ENCODE assay signal across 1 cellular context in the genomic region with DNA sequence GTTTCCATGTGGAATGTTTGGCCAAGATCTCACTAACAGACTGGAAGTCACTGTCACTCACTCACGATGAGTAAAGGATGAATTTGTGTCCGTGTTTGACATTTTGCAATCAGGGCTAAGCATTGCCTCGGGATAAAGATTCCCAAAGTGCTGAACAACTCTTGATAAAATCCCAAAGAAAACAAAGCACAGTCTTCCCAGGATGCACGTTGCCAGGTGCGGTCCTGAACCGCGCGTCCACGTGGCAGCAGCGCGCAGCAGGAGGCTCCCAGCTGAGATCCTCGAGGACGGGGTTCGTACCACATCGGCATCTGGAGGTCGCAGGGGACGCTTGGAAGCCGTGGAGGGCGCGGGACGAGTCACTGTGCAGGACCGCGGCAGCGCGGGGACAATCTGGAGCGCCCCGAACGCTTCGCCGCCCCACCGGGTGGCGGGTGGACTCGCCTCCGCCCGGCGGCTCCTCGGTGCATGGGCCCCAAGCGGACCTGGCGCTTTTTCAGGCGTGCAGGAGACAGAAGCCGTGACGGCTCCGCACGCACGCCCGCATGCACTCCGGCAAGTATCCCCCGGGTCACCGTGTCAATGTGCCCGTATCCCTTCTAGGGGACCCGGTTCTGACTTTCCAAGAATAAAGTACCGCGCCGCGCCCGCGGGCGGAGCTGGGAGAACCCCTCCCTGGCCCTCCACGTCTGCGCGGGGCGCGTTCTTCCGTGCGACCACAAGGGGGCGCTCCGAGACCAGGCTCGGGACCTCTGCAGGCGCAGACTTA.
TF ChIP-seq lines count a peak whose summit lies in the region.

No MANE protein-coding gene starts in this region.

TF ChIP-seq in HepG2, 621 proteins besides CTCF, POLR2A, EP300 and RAD21 (continued from another document and continues in another):
- TF ChIP-seq, protein P1, sequence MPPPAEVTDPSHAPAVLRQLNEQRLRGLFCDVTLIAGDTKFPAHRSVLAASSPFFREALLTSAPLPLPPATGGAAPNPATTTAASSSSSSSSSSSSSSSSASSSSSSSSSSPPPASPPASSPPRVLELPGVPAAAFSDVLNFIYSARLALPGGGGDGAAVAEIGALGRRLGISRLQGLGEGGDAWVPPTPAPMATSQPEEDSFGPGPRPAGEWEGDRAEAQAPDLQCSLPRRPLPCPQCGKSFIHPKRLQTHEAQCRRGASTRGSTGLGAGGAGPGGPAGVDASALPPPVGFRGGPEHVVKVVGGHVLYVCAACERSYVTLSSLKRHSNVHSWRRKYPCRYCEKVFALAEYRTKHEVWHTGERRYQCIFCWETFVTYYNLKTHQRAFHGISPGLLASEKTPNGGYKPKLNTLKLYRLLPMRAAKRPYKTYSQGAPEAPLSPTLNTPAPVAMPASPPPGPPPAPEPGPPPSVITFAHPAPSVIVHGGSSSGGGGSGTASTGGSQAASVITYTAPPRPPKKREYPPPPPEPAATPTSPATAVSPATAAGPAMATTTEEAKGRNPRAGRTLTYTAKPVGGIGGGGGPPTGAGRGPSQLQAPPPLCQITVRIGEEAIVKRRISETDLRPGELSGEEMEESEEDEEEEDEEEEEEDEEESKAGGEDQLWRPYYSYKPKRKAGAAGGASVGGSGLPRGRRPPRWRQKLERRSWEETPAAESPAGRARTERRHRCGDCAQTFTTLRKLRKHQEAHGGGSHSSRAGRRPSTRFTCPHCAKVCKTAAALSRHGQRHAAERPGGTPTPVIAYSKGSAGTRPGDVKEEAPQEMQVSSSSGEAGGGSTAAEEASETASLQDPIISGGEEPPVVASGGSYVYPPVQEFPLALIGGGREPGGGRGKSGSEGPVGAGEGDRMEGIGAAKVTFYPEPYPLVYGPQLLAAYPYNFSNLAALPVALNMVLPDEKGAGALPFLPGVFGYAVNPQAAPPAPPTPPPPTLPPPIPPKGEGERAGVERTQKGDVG (CRISPR knock-in tag; IDR thresholded peaks at IDR 0.05; ENCODE audit: borderline replicate concordance), result peak; percentile 88; the same call in 1 of the 2 replicates
- TF ChIP-seq, protein P2, sequence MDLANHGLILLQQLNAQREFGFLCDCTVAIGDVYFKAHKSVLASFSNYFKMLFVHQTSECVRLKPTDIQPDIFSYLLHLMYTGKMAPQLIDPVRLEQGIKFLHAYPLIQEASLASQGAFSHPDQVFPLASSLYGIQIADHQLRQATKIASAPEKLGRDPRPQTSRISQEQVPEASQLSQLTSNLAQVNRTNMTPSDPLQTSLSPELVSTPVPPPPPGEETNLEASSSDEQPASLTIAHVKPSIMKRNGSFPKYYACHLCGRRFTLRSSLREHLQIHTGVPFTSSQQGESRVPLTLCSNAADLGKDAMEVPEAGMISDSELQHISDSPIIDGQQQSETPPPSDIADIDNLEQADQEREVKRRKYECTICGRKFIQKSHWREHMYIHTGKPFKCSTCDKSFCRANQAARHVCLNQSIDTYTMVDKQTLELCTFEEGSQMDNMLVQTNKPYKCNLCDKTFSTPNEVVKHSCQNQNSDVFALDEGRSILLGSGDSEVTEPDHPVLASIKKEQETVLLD (CRISPR knock-in tag; IDR thresholded peaks at IDR 0.05; ENCODE audit: low read depth), result peak; percentile 69
- TF ChIP-seq, protein P3, sequence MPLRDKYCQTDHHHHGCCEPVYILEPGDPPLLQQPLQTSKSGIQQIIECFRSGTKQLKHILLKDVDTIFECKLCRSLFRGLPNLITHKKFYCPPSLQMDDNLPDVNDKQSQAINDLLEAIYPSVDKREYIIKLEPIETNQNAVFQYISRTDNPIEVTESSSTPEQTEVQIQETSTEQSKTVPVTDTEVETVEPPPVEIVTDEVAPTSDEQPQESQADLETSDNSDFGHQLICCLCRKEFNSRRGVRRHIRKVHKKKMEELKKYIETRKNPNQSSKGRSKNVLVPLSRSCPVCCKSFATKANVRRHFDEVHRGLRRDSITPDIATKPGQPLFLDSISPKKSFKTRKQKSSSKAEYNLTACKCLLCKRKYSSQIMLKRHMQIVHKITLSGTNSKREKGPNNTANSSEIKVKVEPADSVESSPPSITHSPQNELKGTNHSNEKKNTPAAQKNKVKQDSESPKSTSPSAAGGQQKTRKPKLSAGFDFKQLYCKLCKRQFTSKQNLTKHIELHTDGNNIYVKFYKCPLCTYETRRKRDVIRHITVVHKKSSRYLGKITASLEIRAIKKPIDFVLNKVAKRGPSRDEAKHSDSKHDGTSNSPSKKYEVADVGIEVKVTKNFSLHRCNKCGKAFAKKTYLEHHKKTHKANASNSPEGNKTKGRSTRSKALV (CRISPR knock-in tag; IDR thresholded peaks at IDR 0.05), result peak; percentile 91
- TF ChIP-seq, protein P4, sequence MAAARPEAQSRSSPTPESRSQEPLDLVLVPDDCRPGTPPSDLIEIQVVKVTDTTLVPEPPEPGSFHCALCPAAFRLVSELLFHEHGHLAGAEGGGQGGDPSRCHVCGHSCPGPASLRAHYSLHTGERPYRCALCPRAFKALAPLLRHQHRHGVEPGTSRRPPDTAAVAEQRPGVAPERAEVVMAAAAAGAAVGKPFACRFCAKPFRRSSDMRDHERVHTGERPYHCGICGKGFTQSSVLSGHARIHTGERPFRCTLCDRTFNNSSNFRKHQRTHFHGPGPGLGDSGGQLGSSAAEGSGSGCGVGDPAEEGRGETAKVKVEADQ (CRISPR knock-in tag; IDR thresholded peaks at IDR 0.05; ENCODE audit: borderline replicate concordance), result peak; percentile 92
- TF ChIP-seq ZNF737 (CRISPR knock-in tag; IDR thresholded peaks at IDR 0.05; ENCODE audit: borderline replicate concordance) (peak; percentile 92; the same call in 1 of the 2 replicates), NFE2L2 (IDR thresholded peaks at IDR 0.05; ENCODE audit: low read length) (no peak), ZNF766 (CRISPR knock-in tag; IDR thresholded peaks at IDR 0.05; ENCODE audit: borderline replicate concordance) (peak; percentile 89; the same call in 1 of the 2 replicates), FLYWCH1 (CRISPR knock-in tag; IDR thresholded peaks at IDR 0.05) (peak; percentile 77), JARID2 (CRISPR knock-in tag; IDR thresholded peaks at IDR 0.05; ENCODE audit: insufficient replicate concordance) (peak; percentile 56), ZNF629 (CRISPR knock-in tag; conservative IDR thresholded peaks at IDR 0.05) (0 out of 2 replicates have a peak, but pooled peaks have one; percentile 9), ZNF496 (CRISPR knock-in tag; IDR thresholded peaks at IDR 0.05; ENCODE audit: insufficient replicate concordance) (no peak), ZNF564 (CRISPR knock-in tag; IDR thresholded peaks at IDR 0.05) (peak; percentile 94), ZNF264 (CRISPR knock-in tag; IDR thresholded peaks at IDR 0.05) (peak; percentile 49; the same call in 1 of the 2 replicates), ZNF747 (CRISPR knock-in tag; IDR thresholded peaks at IDR 0.05; ENCODE audit: borderline replicate concordance) (peak; percentile 82; the same call in 1 of the 2 replicates), ARHGAP35 (CRISPR knock-in tag; IDR thresholded peaks at IDR 0.05; ENCODE audit: borderline replicate concordance) (peak; percentile 96), KMT2B (CRISPR knock-in tag; IDR thresholded peaks at IDR 0.05) (peak; percentile 68; the same call in 1 of the 2 replicates), YEATS4 (CRISPR knock-in tag; IDR thresholded peaks at IDR 0.05; ENCODE audit: borderline replicate concordance) (peak; percentile 98), NFIC (IDR thresholded peaks at IDR 0.05; ENCODE audit: low read length) (0 out of 2 replicates have a peak, but pooled peaks have one; percentile 27), ZNF329 (CRISPR knock-in tag; IDR thresholded peaks at IDR 0.05; ENCODE audit: low read depth) (peak; percentile 51; the same call in 1 of the 2 replicates), ZNF552 (CRISPR knock-in tag; IDR thresholded peaks at IDR 0.05; ENCODE audit: borderline replicate concordance) (peak; percentile 96), TSC22D2 (CRISPR knock-in tag; IDR thresholded peaks at IDR 0.05; ENCODE audit: borderline replicate concordance) (peak; percentile 40; the same call in 1 of the 2 replicates), NCOA2 (CRISPR knock-in tag; IDR thresholded peaks at IDR 0.05) (no peak; the same call in 1 of the 2 replicates)
- TF ChIP-seq, protein P5, sequence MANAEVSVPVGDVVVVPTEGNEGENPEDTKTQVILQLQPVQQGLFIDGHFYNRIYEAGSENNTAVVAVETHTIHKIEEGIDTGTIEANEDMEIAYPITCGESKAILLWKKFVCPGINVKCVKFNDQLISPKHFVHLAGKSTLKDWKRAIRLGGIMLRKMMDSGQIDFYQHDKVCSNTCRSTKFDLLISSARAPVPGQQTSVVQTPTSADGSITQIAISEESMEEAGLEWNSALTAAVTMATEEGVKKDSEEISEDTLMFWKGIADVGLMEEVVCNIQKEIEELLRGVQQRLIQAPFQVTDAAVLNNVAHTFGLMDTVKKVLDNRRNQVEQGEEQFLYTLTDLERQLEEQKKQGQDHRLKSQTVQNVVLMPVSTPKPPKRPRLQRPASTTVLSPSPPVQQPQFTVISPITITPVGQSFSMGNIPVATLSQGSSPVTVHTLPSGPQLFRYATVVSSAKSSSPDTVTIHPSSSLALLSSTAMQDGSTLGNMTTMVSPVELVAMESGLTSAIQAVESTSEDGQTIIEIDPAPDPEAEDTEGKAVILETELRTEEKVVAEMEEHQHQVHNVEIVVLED (CRISPR knock-in tag; IDR thresholded peaks at IDR 0.05; ENCODE audit: borderline replicate concordance), result peak; percentile 59; the same call in 1 of the 2 replicates
- TF ChIP-seq, protein P6, sequence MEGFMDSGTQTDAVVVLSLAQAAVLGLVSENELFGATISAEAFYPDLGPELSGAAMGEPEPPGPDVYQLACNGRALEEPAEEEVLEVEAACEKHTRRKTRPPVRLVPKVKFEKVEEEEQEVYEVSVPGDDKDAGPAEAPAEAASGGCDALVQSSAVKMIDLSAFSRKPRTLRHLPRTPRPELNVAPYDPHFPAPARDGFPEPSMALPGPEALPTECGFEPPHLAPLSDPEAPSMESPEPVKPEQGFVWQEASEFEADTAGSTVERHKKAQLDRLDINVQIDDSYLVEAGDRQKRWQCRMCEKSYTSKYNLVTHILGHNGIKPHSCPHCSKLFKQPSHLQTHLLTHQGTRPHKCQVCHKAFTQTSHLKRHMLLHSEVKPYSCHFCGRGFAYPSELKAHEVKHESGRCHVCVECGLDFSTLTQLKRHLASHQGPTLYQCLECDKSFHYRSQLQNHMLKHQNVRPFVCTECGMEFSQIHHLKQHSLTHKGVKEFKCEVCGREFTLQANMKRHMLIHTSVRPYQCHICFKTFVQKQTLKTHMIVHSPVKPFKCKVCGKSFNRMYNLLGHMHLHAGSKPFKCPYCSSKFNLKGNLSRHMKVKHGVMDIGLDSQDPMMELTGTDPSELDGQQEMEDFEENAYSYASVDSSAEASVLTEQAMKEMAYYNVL (CRISPR knock-in tag; IDR thresholded peaks at IDR 0.05; ENCODE audit: borderline replicate concordance), result peak; percentile 70
- TF ChIP-seq, protein P7, sequence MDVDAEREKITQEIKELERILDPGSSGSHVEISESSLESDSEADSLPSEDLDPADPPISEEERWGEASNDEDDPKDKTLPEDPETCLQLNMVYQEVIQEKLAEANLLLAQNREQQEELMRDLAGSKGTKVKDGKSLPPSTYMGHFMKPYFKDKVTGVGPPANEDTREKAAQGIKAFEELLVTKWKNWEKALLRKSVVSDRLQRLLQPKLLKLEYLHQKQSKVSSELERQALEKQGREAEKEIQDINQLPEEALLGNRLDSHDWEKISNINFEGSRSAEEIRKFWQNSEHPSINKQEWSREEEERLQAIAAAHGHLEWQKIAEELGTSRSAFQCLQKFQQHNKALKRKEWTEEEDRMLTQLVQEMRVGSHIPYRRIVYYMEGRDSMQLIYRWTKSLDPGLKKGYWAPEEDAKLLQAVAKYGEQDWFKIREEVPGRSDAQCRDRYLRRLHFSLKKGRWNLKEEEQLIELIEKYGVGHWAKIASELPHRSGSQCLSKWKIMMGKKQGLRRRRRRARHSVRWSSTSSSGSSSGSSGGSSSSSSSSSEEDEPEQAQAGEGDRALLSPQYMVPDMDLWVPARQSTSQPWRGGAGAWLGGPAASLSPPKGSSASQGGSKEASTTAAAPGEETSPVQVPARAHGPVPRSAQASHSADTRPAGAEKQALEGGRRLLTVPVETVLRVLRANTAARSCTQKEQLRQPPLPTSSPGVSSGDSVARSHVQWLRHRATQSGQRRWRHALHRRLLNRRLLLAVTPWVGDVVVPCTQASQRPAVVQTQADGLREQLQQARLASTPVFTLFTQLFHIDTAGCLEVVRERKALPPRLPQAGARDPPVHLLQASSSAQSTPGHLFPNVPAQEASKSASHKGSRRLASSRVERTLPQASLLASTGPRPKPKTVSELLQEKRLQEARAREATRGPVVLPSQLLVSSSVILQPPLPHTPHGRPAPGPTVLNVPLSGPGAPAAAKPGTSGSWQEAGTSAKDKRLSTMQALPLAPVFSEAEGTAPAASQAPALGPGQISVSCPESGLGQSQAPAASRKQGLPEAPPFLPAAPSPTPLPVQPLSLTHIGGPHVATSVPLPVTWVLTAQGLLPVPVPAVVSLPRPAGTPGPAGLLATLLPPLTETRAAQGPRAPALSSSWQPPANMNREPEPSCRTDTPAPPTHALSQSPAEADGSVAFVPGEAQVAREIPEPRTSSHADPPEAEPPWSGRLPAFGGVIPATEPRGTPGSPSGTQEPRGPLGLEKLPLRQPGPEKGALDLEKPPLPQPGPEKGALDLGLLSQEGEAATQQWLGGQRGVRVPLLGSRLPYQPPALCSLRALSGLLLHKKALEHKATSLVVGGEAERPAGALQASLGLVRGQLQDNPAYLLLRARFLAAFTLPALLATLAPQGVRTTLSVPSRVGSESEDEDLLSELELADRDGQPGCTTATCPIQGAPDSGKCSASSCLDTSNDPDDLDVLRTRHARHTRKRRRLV (CRISPR knock-in tag; IDR thresholded peaks at IDR 0.05), result peak; percentile 85; the same call in 1 of the 2 replicates
- TF ChIP-seq, protein P8, sequence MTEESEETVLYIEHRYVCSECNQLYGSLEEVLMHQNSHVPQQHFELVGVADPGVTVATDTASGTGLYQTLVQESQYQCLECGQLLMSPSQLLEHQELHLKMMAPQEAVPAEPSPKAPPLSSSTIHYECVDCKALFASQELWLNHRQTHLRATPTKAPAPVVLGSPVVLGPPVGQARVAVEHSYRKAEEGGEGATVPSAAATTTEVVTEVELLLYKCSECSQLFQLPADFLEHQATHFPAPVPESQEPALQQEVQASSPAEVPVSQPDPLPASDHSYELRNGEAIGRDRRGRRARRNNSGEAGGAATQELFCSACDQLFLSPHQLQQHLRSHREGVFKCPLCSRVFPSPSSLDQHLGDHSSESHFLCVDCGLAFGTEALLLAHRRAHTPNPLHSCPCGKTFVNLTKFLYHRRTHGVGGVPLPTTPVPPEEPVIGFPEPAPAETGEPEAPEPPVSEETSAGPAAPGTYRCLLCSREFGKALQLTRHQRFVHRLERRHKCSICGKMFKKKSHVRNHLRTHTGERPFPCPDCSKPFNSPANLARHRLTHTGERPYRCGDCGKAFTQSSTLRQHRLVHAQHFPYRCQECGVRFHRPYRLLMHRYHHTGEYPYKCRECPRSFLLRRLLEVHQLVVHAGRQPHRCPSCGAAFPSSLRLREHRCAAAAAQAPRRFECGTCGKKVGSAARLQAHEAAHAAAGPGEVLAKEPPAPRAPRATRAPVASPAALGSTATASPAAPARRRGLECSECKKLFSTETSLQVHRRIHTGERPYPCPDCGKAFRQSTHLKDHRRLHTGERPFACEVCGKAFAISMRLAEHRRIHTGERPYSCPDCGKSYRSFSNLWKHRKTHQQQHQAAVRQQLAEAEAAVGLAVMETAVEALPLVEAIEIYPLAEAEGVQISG (CRISPR knock-in tag; IDR thresholded peaks at IDR 0.05), result peak; percentile 76
- TF ChIP-seq, protein P9, sequence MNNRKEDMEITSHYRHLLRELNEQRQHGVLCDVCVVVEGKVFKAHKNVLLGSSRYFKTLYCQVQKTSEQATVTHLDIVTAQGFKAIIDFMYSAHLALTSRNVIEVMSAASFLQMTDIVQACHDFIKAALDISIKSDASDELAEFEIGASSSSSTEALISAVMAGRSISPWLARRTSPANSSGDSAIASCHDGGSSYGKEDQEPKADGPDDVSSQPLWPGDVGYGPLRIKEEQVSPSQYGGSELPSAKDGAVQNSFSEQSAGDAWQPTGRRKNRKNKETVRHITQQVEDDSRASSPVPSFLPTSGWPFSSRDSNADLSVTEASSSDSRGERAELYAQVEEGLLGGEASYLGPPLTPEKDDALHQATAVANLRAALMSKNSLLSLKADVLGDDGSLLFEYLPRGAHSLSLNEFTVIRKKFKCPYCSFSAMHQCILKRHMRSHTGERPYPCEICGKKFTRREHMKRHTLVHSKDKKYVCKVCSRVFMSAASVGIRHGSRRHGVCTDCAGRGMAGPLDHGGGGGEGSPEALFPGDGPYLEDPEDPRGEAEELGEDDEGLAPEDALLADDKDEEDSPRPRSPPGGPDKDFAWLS (CRISPR knock-in tag; IDR thresholded peaks at IDR 0.05; ENCODE audit: borderline replicate concordance), result no peak
